In genomic region chr19:15836595-15837398, GRCh38 we compare ENCODE assay signal across 8 cellular contexts. TPM values are rescaled to one million over a fixed set of nuclear protein-coding genes. Genes with fewer than 3 reads are reported as not detected.
DNase-seq lines count a peak whose midpoint lies in the region; ATAC-seq and TF ChIP-seq lines count a peak whose summit lies in the region.

No MANE protein-coding gene starts in this region.

- H3K36me3 Mint-ChIP-seq in dendritic cell treated with granulocyte-macrophage colony-stimulating factor and Interleukin-4, amounts not matched to agents 40 ng/mL and 50 ng/mL, for 4 days (ENCODE audit: low read depth): no peaks in the 10 kb centered on the region

- H3K9me3 Mint-ChIP-seq in dendritic cell treated with granulocyte-macrophage colony-stimulating factor and Interleukin-4, amounts not matched to agents 40 ng/mL and 50 ng/mL, for 4 days: no peaks in the 10 kb centered on the region

- H3K27me3 ChIP-seq in BE2C: peaks cover under 1% of the 10 kb centered on the region; the same call in 1 of the 2 replicates

- no peaks in the 10 kb centered on the region for H3K9me3 ChIP-seq in BE2C

- DNase-seq in BE2C (peak; percentile 95), NCI-H774 (lab: John Stamatoyannopoulos, UW) (peak; percentile 95), medulla oblongata (ENCODE audit: extremely low spot score) (peak; percentile 99)
- DNase-seq in activated CD4-positive, alpha-beta T cell treated with anti-CD3 and anti-CD28 coated beads, Interleukin-2, amount 50 U/mL, for 24 hours (ENCODE audit: low read depth in 1 of 2, low spot score in 1 of 2): peak; percentile 81 to 95
- peak; percentile 91 to 93 for DNase-seq in stimulated activated CD8-positive, alpha-beta memory T cell treated with anti-CD3 and anti-CD28 coated beads, Interleukin-2, amount 100 ng/mL, for 48 hours (ENCODE audit: low read depth in 2 of 2)

- H3K27ac Mint-ChIP-seq in dendritic cell treated with granulocyte-macrophage colony-stimulating factor and Interleukin-4, amounts not matched to agents 40 ng/mL and 50 ng/mL, for 4 days: peak overlapping the region; percentile 94

- peak overlapping the region; percentile 82 for H3K4me3 Mint-ChIP-seq in dendritic cell treated with granulocyte-macrophage colony-stimulating factor and Interleukin-4, amounts not matched to agents 40 ng/mL and 50 ng/mL, for 4 days

- intact Hi-C loops in dendritic cell treated with granulocyte-macrophage colony-stimulating factor and Interleukin-4, amounts not matched to agents 40 ng/mL and 50 ng/mL, for 4 days (cut with micrococcal nuclease): no loop called here

- H3K4me1 Mint-ChIP-seq in dendritic cell treated with granulocyte-macrophage colony-stimulating factor and Interleukin-4, amounts not matched to agents 40 ng/mL and 50 ng/mL, for 4 days (ENCODE audit: low read depth): peaks cover 23% of the 10 kb centered on the region

- peak overlapping the region; percentile 77 for H3K4me3 ChIP-seq in BE2C (ENCODE audit: low read depth, low read length)

- H3K4me1 ChIP-seq in BE2C: no peaks in the 10 kb centered on the region

- H3K27me3 Mint-ChIP-seq in dendritic cell treated with granulocyte-macrophage colony-stimulating factor and Interleukin-4, amounts not matched to agents 40 ng/mL and 50 ng/mL, for 4 days: no peaks in the 10 kb centered on the region

- peak; percentile 94 for TF ChIP-seq POLR2A in GM19193 (IDR thresholded peaks at IDR 0.05; ENCODE audit: extremely low read depth, insufficient read depth, insufficient read length)

- ATAC-seq in HG03432 (IDR thresholded peaks at IDR 0.05; ENCODE audit: unreplicated experiment): peak; percentile 93

- TF ChIP-seq CTCF in BE2C (IDR thresholded peaks at IDR 0.05; ENCODE audit: low read depth, low read length): no peak

- no peaks in the 10 kb centered on the region for H3K36me3 ChIP-seq in BE2C

RNA-seq across cellular contexts. Expression of gene OR10H1, which starts 21.3 kb away (rescaled TPM):
- not detected for polyA plus RNA-seq in BE2C (2012; ENCODE audit: insufficient read depth, insufficient read length, low read depth)

RNA-seq across cellular contexts. Expression of gene OR10H5, which starts 49.3 kb away (rescaled TPM):
- 0.08 TPM for polyA plus RNA-seq in BE2C (2012; ENCODE audit: insufficient read depth, insufficient read length, low read depth)

Comparison
In these comparisons a context has a peak if more than half of its experiments do, and no peak if none do; other contexts are left out.
1. Peak in every context shown above with its lines: DNase-seq, ATAC-seq and H3K4me3 ChIP-seq.